ENCODE assay signal across 1 cellular context in genomic region chr15:70048196-70048565, GRCh38.
TF ChIP-seq lines count a peak whose summit lies in the region.

No MANE protein-coding gene starts in this region.

TF ChIP-seq in GM12878, 131 proteins besides CTCF, POLR2A, EP300 and RAD21 (continued from another document):
- TF ChIP-seq, protein P1, sequence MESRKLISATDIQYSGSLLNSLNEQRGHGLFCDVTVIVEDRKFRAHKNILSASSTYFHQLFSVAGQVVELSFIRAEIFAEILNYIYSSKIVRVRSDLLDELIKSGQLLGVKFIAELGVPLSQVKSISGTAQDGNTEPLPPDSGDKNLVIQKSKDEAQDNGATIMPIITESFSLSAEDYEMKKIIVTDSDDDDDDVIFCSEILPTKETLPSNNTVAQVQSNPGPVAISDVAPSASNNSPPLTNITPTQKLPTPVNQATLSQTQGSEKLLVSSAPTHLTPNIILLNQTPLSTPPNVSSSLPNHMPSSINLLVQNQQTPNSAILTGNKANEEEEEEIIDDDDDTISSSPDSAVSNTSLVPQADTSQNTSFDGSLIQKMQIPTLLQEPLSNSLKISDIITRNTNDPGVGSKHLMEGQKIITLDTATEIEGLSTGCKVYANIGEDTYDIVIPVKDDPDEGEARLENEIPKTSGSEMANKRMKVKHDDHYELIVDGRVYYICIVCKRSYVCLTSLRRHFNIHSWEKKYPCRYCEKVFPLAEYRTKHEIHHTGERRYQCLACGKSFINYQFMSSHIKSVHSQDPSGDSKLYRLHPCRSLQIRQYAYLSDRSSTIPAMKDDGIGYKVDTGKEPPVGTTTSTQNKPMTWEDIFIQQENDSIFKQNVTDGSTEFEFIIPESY (IDR thresholded peaks at IDR 0.05): no peak
- TF ChIP-seq MYB (IDR thresholded peaks at IDR 0.05; ENCODE audit: borderline replicate concordance, low read depth, low read length) (no peak), ZNF622 (IDR thresholded peaks at IDR 0.05) (no peak), TAF1 (IDR thresholded peaks at IDR 0.05; ENCODE audit: borderline replicate concordance, low read depth, low read length) (no peak), SREBF2 (IDR thresholded peaks at IDR 0.05; ENCODE audit: low read length) (no peak), CHD1 (IDR thresholded peaks at IDR 0.05; ENCODE audit: low read depth, low read length) (no peak), FOXK2 (IDR thresholded peaks at IDR 0.05) (no peak), HCFC1 (IDR thresholded peaks at IDR 0.05; ENCODE audit: low read length) (no peak)
